Comparison of ENCODE assay signal across 12 cellular contexts in the genomic region with DNA sequence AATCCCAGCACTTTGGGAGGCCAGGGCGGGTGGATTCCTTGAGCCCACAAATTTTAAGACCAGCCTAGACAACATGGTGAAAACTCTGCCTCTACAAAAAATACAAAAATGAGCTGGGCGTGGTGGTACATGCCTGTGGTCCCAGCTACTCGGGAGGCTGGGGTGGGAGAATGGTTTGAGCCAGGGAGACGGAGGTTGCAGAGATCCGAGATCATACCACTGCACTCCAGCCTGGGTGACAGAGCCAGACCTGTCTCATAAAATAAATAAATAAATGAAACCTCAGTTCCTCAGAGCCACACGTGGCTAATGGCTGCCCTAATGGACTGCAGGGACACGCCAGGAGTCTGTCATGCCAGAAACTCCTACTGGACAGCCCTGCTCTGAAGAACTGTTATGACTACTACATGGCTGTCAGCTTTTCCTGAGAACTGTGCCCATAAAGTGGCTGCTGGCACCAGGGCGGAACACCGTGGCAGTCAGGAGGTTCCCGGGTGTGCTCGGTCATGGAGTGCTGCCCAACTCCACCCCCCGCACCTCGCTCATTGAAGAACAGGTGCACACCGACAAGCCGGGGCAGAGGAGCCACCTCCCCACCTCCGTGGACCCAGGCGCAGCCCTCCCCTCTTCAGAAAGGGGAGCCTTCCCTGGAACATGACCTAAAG. TPM values are rescaled to one million over a fixed set of nuclear protein-coding genes. Genes with fewer than 3 reads are reported as not detected.
DNase-seq lines count a peak whose midpoint lies in the region; ATAC-seq, FAIRE-seq and TF ChIP-seq lines count a peak whose summit lies in the region.
"Had no signal": no experiment of that assay in that cellular context is flagged by ENCODE, and none has a peak within 500 bp of the region (broad histone marks: within the 10 kb centered on the region; RNA-seq: fewer than 3 reads in every experiment).

No MANE protein-coding gene starts in this region.

- H3K27me3 ChIP-seq in gastrocnemius medialis, result no peaks in the 10 kb centered on the region
- H3K27me3 ChIP-seq in naive thymus-derived CD4-positive, alpha-beta T cell (ENCODE audit: control insufficient read depth in 2 of 2, insufficient read depth in 2 of 2, low read length in 2 of 2), result no peaks in the 10 kb centered on the region

- no peak overlapping the region for H3K4me3 ChIP-seq in kidney (ENCODE audit: low read length in 2 of 2)
- peak overlapping the region in 3 of 4 donors; percentile 4 to 34 (median 17) for H3K4me3 ChIP-seq in gastrocnemius medialis
- no peak overlapping the region for H3K4me3 ChIP-seq in naive thymus-derived CD4-positive, alpha-beta T cell (ENCODE audit: low read length)

- H3K4me1 ChIP-seq in kidney (ENCODE audit: control insufficient read depth in 1 of 2, insufficient read depth in 1 of 2, low read depth in 1 of 2, low read length in 2 of 2) (peaks cover 17 to 33% of the 10 kb centered on the region in 2 donors), gastrocnemius medialis (peaks cover 81 to 85% of the 10 kb centered on the region in 2 donors)
- peaks cover 20 to 21% of the 10 kb centered on the region in 2 donors for H3K4me1 ChIP-seq in naive thymus-derived CD4-positive, alpha-beta T cell (ENCODE audit: control insufficient read depth in 2 of 2, insufficient read depth in 2 of 2, low read length in 2 of 2)

- TF ChIP-seq CTCF in kidney (IDR thresholded peaks at IDR 0.05; ENCODE audit: borderline replicate concordance, extremely low read depth, insufficient read depth), result no peak
- no peak for TF ChIP-seq CTCF in gastrocnemius medialis (IDR thresholded peaks at IDR 0.05 in 4 of 5, conservative IDR thresholded peaks at IDR 0.05 in 1 of 5)

- POLR2A ChIA-PET in naive thymus-derived CD4-positive, alpha-beta T cell (lab: Charles Lee), result no interaction called here

- peaks cover 34 to 67% (median 58%) of the 10 kb centered on the region in 7 donors for H3K4me1 Mint-ChIP-seq in naive thymus-derived CD4-positive, alpha-beta T cell

- ATAC-seq in gastrocnemius medialis, result peak; percentile 40 to 52
- no peak for ATAC-seq in naive thymus-derived CD4-positive, alpha-beta T cell
- ATAC-seq: activated CD4-positive, CD25-positive, alpha-beta regulatory T cell treated with anti-CD3 and anti-CD28 coated beads, Interleukin-2, amount 50 U/mL, for 24 hours had no signal

- H3K36me3 ChIP-seq in kidney (ENCODE audit: control insufficient read depth in 1 of 2, insufficient read depth in 2 of 2, low read length in 2 of 2), result no peaks in the 10 kb centered on the region
- peaks cover 0 to 3% of the 10 kb centered on the region in 2 donors for H3K36me3 ChIP-seq in gastrocnemius medialis
- H3K36me3 ChIP-seq in naive thymus-derived CD4-positive, alpha-beta T cell (ENCODE audit: control insufficient read depth in 2 of 3, insufficient read depth in 3 of 3, low read length in 3 of 3), result peaks cover 0 to 37% (median 0%) of the 10 kb centered on the region in 3 experiments

- CTCF ChIA-PET in naive thymus-derived CD4-positive, alpha-beta T cell (lab: Charles Lee), result no interaction called here

- no peaks in the 10 kb centered on the region for H3K27me3 Mint-ChIP-seq in naive thymus-derived CD4-positive, alpha-beta T cell

- peaks cover 0 to 8% (median 0%) of the 10 kb centered on the region in 5 donors for H3K36me3 Mint-ChIP-seq in naive thymus-derived CD4-positive, alpha-beta T cell

- H3K27ac ChIP-seq in kidney (ENCODE audit: low read depth in 2 of 2, low read length in 2 of 2) (peak overlapping the region; percentile 48 to 61), gastrocnemius medialis (peak overlapping the region; percentile 92 to 98 (median 96))
- H3K27ac ChIP-seq in naive thymus-derived CD4-positive, alpha-beta T cell (ENCODE audit: low read depth, low read length), result no peak overlapping the region

- no peak for FAIRE-seq in kidney (lab: Jason Lieb, UNC)

- no peaks in the 10 kb centered on the region for H3K9me3 ChIP-seq in kidney (ENCODE audit: control insufficient read depth in 1 of 2, low read length in 2 of 2)
- no peaks in the 10 kb centered on the region for H3K9me3 ChIP-seq in gastrocnemius medialis
- no peaks in the 10 kb centered on the region for H3K9me3 ChIP-seq in naive thymus-derived CD4-positive, alpha-beta T cell (ENCODE audit: control insufficient read depth in 2 of 3, low read length in 3 of 3)

- peak overlapping the region in 1 of 10 donors; percentile 29 for H3K4me3 Mint-ChIP-seq in naive thymus-derived CD4-positive, alpha-beta T cell
- H3K4me3 Mint-ChIP-seq: endodermal cell had no signal

- in situ Hi-C loops in Caki2 (cut with HindIII; ENCODE audit: low pct_unique_long_range_greater_than_20kb, low sequenced_read_pairs) (no loop called here), gastrocnemius medialis (cut with MboI; ENCODE audit: low sequenced_read_pairs in 4 of 4) (loop anchor here in 1 of 4 donors (10.0 kb wide), 1 partner anchor 85 kb away; a partner anchor contains a TSS)

- no peaks in the 10 kb centered on the region for H3K9me3 Mint-ChIP-seq in naive thymus-derived CD4-positive, alpha-beta T cell
- H3K9me3 Mint-ChIP-seq: endodermal cell had no signal

- TF ChIP-seq POLR2A in gastrocnemius medialis (IDR thresholded peaks at IDR 0.05), result peak; percentile 62 to 71

- H3K27ac Mint-ChIP-seq in naive thymus-derived CD4-positive, alpha-beta T cell, result peak overlapping the region in 2 of 9 donors; percentile 39 to 46

- no peak overlapping the region for H3K9ac ChIP-seq in kidney (ENCODE audit: low read length in 2 of 2)

- intact Hi-C loops in kidney (cut with DNase I), result no loop called here
- intact Hi-C loops in gastrocnemius medialis (cut with DNase I; ENCODE audit: low total_unique reads), result loop anchor here (1.0 to 5.0 kb wide), 4 partner anchors 36 to 167 kb away; a partner anchor contains a TSS
- intact Hi-C loops in naive thymus-derived CD4-positive, alpha-beta T cell (cut with micrococcal nuclease), result no loop called here

- DNase-seq in Caki2 (ENCODE audit: low read depth), result peak; percentile 4
- peak; percentile 51 for DNase-seq in NCI-H510A treated with DMSO at 0.1 percent for 48 hours (lab: John Stamatoyannopoulos, UW)
- DNase-seq in kidney, result peak; percentile 87
- peak; percentile 89 to 96 for DNase-seq in gastrocnemius medialis
- DNase-seq in NCI-H146 treated with DMSO at 0.1 percent for 48 hours (lab: John Stamatoyannopoulos, UW; ENCODE audit: unreplicated experiment), result no peak
- DNase-seq in middle frontal gyrus (ENCODE audit: extremely low spot score, low spot score), result no peak
- DNase-seq in cerebellar nuclear complex (lab: John Stamatoyannopoulos, UW), result no peak
- no peak for DNase-seq in naive thymus-derived CD4-positive, alpha-beta T cell
- DNase-seq: endodermal cell, hypothalamus, NCI-H1092 had no signal

RNA-seq across cellular contexts. Expression of a gene that starts 4.3 kb away (rescaled TPM):
- total RNA-seq in Caki2 (2014; rRNA removed; shearing (Covaris generic); ENCODE audit: low replicate concordance), result 25.4 and 29.5 TPM in 2 replicates
- total RNA-seq in kidney (17.4 TPM), gastrocnemius medialis (100 to 1,000 TPM in 2 of 4 donors, 10 to 100 TPM in 2; 70.6 to 131 (median 90.9) TPM)
- polyA plus RNA-seq in kidney (ENCODE audit: insufficient read depth, low read depth, low replicate concordance), result 34.2 TPM
- 10 to 100 TPM; 11.7 to 22.9 (median 19.3) TPM for total RNA-seq in naive thymus-derived CD4-positive, alpha-beta T cell
- 10 to 100 TPM; 23.5 to 47.9 TPM for polyA plus RNA-seq in naive thymus-derived CD4-positive, alpha-beta T cell

RNA-seq across cellular contexts. Expression of a gene that starts 43.6 kb away (rescaled TPM):
- total RNA-seq in Caki2 (2014; rRNA removed; shearing (Covaris generic); ENCODE audit: low replicate concordance), result 0.10 TPM in 1 of 2 replicates, not detected in the other
- total RNA-seq in kidney (14.2 TPM), gastrocnemius medialis (10 to 100 TPM; 10.1 to 21.2 (median 15.5) TPM)
- polyA plus RNA-seq in kidney (ENCODE audit: insufficient read depth, low read depth, low replicate concordance), result 5.0 TPM
- 10 to 100 TPM in 2 of 5 experiments, 1 to 10 TPM in 3; 2.5 to 11.1 (median 8.9) TPM for total RNA-seq in naive thymus-derived CD4-positive, alpha-beta T cell
- 1 to 10 TPM; 1.7 to 2.9 TPM for polyA plus RNA-seq in naive thymus-derived CD4-positive, alpha-beta T cell

Comparison
In these comparisons a context has a peak if more than half of its experiments do, and no peak if none do; other contexts are left out.
1. DNase-seq: peak in Caki2 (single experiment), NCI-H510A treated with DMSO at 0.1 percent for 48 hours (single experiment), kidney (single experiment) and gastrocnemius medialis (2 of 2); none in NCI-H146 treated with DMSO at 0.1 percent for 48 hours (single experiment), middle frontal gyrus (single experiment), cerebellar nuclear complex (0 of 2) and naive thymus-derived CD4-positive, alpha-beta T cell (0 of 9).
2. H3K4me3 ChIP-seq: peak in gastrocnemius medialis (3 of 4); none in kidney (0 of 2) and naive thymus-derived CD4-positive, alpha-beta T cell (single experiment).